Comparison of ENCODE assay signal across 14 cellular contexts in the genomic region with DNA sequence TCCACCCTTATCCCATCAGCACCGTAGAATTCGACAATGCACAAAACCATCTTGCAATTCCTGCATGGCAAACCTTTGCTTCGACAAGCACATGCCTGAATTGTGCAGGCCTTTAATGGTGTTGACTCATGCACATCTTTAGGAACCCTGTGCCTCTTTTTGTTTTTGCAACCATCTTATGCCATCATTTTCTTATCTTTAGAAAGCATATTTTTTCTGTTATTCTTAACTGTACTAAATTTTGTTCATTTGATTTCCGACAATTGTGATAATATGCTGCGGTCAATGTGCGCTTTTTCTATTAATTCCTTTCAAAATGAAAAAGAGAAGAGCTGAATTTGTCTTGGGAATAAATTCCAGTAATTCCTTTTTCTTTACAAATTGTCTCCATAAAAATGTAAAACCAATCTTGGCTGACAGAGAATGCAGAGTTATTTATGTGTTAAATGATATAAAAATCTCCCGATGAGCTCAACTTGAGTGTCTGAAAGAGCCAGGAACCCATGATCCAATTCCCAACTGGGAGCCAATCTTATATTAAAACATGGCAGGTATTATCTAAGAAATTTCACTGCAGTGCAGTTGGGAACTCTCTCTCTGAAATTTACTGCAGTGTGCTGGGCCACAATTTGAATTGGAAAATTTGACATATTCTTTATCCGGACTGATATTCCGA. TPM values are rescaled to one million over a fixed set of nuclear protein-coding genes. Genes with fewer than 3 reads are reported as not detected.
DNase-seq lines count a peak whose midpoint lies in the region; ATAC-seq and TF ChIP-seq lines count a peak whose summit lies in the region.
"Had no signal": no experiment of that assay in that cellular context is flagged by ENCODE, and none has a peak within 500 bp of the region (broad histone marks: within the 10 kb centered on the region; RNA-seq: fewer than 3 reads in every experiment).

No MANE protein-coding gene starts in this region.

- H4K91ac ChIP-seq in H9 (ENCODE audit: insufficient read length, low read depth, low read length): no peak overlapping the region

- H3K4ac ChIP-seq in H9 (ENCODE audit: low read depth, low read length): no peak overlapping the region

- no peak for ATAC-seq in heart right ventricle
- no peak for ATAC-seq in GM18498 (IDR thresholded peaks at IDR 0.05; ENCODE audit: unreplicated experiment)
- ATAC-seq: left colon had no signal

- H4K20me1 ChIP-seq in H9 (ENCODE audit: control insufficient read depth, insufficient read depth, insufficient read length): no peaks in the 10 kb centered on the region

- TF ChIP-seq CTCF in left ventricle myocardium inferior (IDR thresholded peaks at IDR 0.05; ENCODE audit: borderline replicate concordance): no peak
- TF ChIP-seq CTCF in heart right ventricle (IDR thresholded peaks at IDR 0.05): no peak
- TF ChIP-seq CTCF in vagina (IDR thresholded peaks at IDR 0.05): no peak
- no peak for TF ChIP-seq CTCF in H9 (conservative IDR thresholded peaks at IDR 0.05)

- no peak for TF ChIP-seq POLR2A in vagina (IDR thresholded peaks at IDR 0.05)

- 88 to 91% methylated on average over 9 of the region's 9 CpGs for WGBS in heart right ventricle, 2 donors
- no CpG with 5 or more reads among the region's 9 CpGs for WGBS in H9 (ENCODE audit: extremely low coverage, insufficient read length, low lambda C conversion rate)

- no peaks in the 10 kb centered on the region for H3K27me3 Mint-ChIP-seq in activated T-helper 2 cell treated with anti-CD3 and anti-CD28 coated beads, Interferon-gamma antibody, Interleukin-2, Interleukin-4, amounts not matched to agents 10 μg/mL and 5 μg/mL and 100 μg/mL, durations not matched to agents 14 hours and 24 hours and 36 hours (ENCODE audit: low read depth)
- H3K27me3 Mint-ChIP-seq in H9 (ENCODE audit: low read depth): no peaks in the 10 kb centered on the region

- H3K36me3 ChIP-seq in left ventricle myocardium inferior (no peaks in the 10 kb centered on the region), heart right ventricle (no peaks in the 10 kb centered on the region), vagina (no peaks in the 10 kb centered on the region)
- H3K36me3 ChIP-seq: BE2C had no signal

- intact Hi-C loops in left ventricle myocardium inferior (cut with micrococcal nuclease): no loop called here
- intact Hi-C loops in heart right ventricle (cut with DNase I): loop anchor here in 2 of 10 donors (10.0 kb wide), 1 partner anchor 74 kb away; no protein-coding TSS in a partner anchor
- intact Hi-C loops in activated T-helper 2 cell treated with anti-CD3 and anti-CD28 coated beads, Interferon-gamma antibody, Interleukin-2, Interleukin-4, amounts not matched to agents 10 μg/mL and 5 μg/mL and 100 μg/mL, durations not matched to agents 14 hours and 24 hours and 36 hours (cut with micrococcal nuclease): no loop called here
- intact Hi-C loops in vagina (cut with DNase I): no loop called here

- H3K23me2 ChIP-seq in H9 (ENCODE audit: insufficient read length, low read depth, low read length, poor library complexity, severe bottlenecking): no peaks in the 10 kb centered on the region

- no peak overlapping the region for H3K23ac ChIP-seq in H9 (ENCODE audit: insufficient read length, low read depth, low read length)

- H2BK15ac ChIP-seq in H9 (ENCODE audit: low read depth, low read length): no peak overlapping the region

- H4K8ac ChIP-seq in H9 (replicated peaks; ENCODE audit: insufficient read length, low read depth, low read length): no peak overlapping the region

- no peak overlapping the region for H3T11ph ChIP-seq in H9 (ENCODE audit: low read length)

- H2BK12ac ChIP-seq in H9 (ENCODE audit: insufficient read length, low read depth, low read length): no peak overlapping the region

- no peaks in the 10 kb centered on the region for H3K27me3 ChIP-seq in left ventricle myocardium inferior (ENCODE audit: low read depth)
- no peaks in the 10 kb centered on the region for H3K27me3 ChIP-seq in heart right ventricle
- no peaks in the 10 kb centered on the region for H3K27me3 ChIP-seq in vagina
- no peaks in the 10 kb centered on the region for H3K27me3 ChIP-seq in H9 (ENCODE audit: insufficient read depth, low read length)
- H3K27me3 ChIP-seq: BE2C, SJSA1 had no signal

- H3K4me1 ChIP-seq in left ventricle myocardium inferior: no peaks in the 10 kb centered on the region
- H3K4me1 ChIP-seq in heart right ventricle: peaks cover 0 to 27% (median 0%) of the 10 kb centered on the region in 9 donors
- H3K4me1 ChIP-seq in vagina: peaks cover 26% of the 10 kb centered on the region
- no peaks in the 10 kb centered on the region for H3K4me1 ChIP-seq in H9 (ENCODE audit: insufficient read depth, low read length)
- H3K4me1 ChIP-seq: BE2C had no signal

- H2BK5ac ChIP-seq in H9 (ENCODE audit: insufficient read length, low read length): no peak overlapping the region

- H3K79me1 ChIP-seq in H9 (ENCODE audit: insufficient read depth, low read depth, low read length, poor library complexity, severe bottlenecking): no peaks in the 10 kb centered on the region

- no peaks in the 10 kb centered on the region for H3K9me3 Mint-ChIP-seq in activated T-helper 2 cell treated with anti-CD3 and anti-CD28 coated beads, Interferon-gamma antibody, Interleukin-2, Interleukin-4, amounts not matched to agents 10 μg/mL and 5 μg/mL and 100 μg/mL, durations not matched to agents 14 hours and 24 hours and 36 hours
- H3K9me3 Mint-ChIP-seq in H9: no peaks in the 10 kb centered on the region

- no peak overlapping the region for H3K9ac ChIP-seq in H9 (ENCODE audit: extremely low read depth, insufficient read length, low read length)
- H3K9ac ChIP-seq: KMS-11 had no signal

- H3K14ac ChIP-seq in H9 (ENCODE audit: insufficient read depth, low read length): no peak overlapping the region

- H3K4me3 ChIP-seq in left ventricle myocardium inferior (peak overlapping the region; percentile 45), heart right ventricle (peak overlapping the region in 4 of 10 donors; percentile 18 to 28 (median 24)), vagina (no peak overlapping the region)
- H3K4me3 ChIP-seq: SJSA1 had no signal

- H3K4me2 ChIP-seq in H9 (ENCODE audit: insufficient read depth, insufficient read length, low read length): no peak overlapping the region
- H3K4me2 ChIP-seq: KMS-11 had no signal

- no peak overlapping the region for H3K18ac ChIP-seq in H9 (ENCODE audit: insufficient read length, low read depth, low read length)

- H3K4me1 Mint-ChIP-seq in activated T-helper 2 cell treated with anti-CD3 and anti-CD28 coated beads, Interferon-gamma antibody, Interleukin-2, Interleukin-4, amounts not matched to agents 10 μg/mL and 5 μg/mL and 100 μg/mL, durations not matched to agents 14 hours and 24 hours and 36 hours (ENCODE audit: low read depth): peaks cover 47% of the 10 kb centered on the region
- H3K4me1 Mint-ChIP-seq in H9: no peaks in the 10 kb centered on the region

- peak overlapping the region; percentile 67 for H3K4me3 Mint-ChIP-seq in activated T-helper 2 cell treated with anti-CD3 and anti-CD28 coated beads, Interferon-gamma antibody, Interleukin-2, Interleukin-4, amounts not matched to agents 10 μg/mL and 5 μg/mL and 100 μg/mL, durations not matched to agents 14 hours and 24 hours and 36 hours (ENCODE audit: low read depth)
- H3K4me3 Mint-ChIP-seq in H9: no peak overlapping the region

- no peak overlapping the region for H2BK120ac ChIP-seq in H9 (ENCODE audit: low read depth, low read length, poor library complexity, severe bottlenecking)

- H3K9me3 ChIP-seq in left ventricle myocardium inferior (replicated peaks) (no peaks in the 10 kb centered on the region), heart right ventricle (no peaks in the 10 kb centered on the region), vagina (no peaks in the 10 kb centered on the region), H9 (ENCODE audit: control insufficient read depth, low read depth, low read length) (no peaks in the 10 kb centered on the region)
- H3K9me3 ChIP-seq: BE2C, SJSA1 had no signal

- in situ Hi-C loops in G401 (cut with HindIII; ENCODE audit: low sequenced_read_pairs): no loop called here

- no peak overlapping the region for H4K5ac ChIP-seq in H9 (ENCODE audit: insufficient read length, low read depth, low read length)

- no peak overlapping the region for H2AFZ ChIP-seq in H9 (ENCODE audit: low read length)

- H3K36me3 Mint-ChIP-seq in activated T-helper 2 cell treated with anti-CD3 and anti-CD28 coated beads, Interferon-gamma antibody, Interleukin-2, Interleukin-4, amounts not matched to agents 10 μg/mL and 5 μg/mL and 100 μg/mL, durations not matched to agents 14 hours and 24 hours and 36 hours (ENCODE audit: low read depth): peaks cover 2% of the 10 kb centered on the region
- no peaks in the 10 kb centered on the region for H3K36me3 Mint-ChIP-seq in H9 (ENCODE audit: insufficient read depth in 1 of 3, low read depth in 3 of 3)

- DNase-seq in left ventricle myocardium inferior: no peak
- no peak for DNase-seq in heart right ventricle
- no peak for DNase-seq in activated T-helper 2 cell treated with anti-CD3 and anti-CD28 coated beads, Interferon-gamma antibody, Interleukin-2, Interleukin-4, amounts not matched to agents 10 μg/mL and 5 μg/mL and 100 μg/mL, durations not matched to agents 14 hours and 24 hours and 36 hours (ENCODE audit: low spot score)
- peak; percentile 37 to 89 for DNase-seq in lung microvascular endothelial cell (ENCODE audit: low read depth in 2 of 2)
- no peak for DNase-seq in vagina (ENCODE audit: extremely low spot score in 2 of 2)
- no peak for DNase-seq in H9
- DNase-seq in G401 (ENCODE audit: low spot score): no peak
- DNase-seq: activated CD4-positive, alpha-beta T cell treated with anti-CD3 and anti-CD28 coated beads for 48 hours; BE2C; left colon; NCI-H2029 treated with DMSO at 0.1 percent for 48 hours had no signal

- H3K27ac ChIP-seq in left ventricle myocardium inferior (replicated peaks): peak overlapping the region; percentile 50
- peak overlapping the region in 5 of 10 donors; percentile 43 to 79 (median 52) for H3K27ac ChIP-seq in heart right ventricle
- peak overlapping the region; percentile 61 for H3K27ac ChIP-seq in vagina
- no peak overlapping the region for H3K27ac ChIP-seq in H9 (ENCODE audit: insufficient read length, low read depth, low read length)
- H3K27ac ChIP-seq: KMS-11, SJSA1 had no signal

- no peaks in the 10 kb centered on the region for H3K79me2 ChIP-seq in H9 (ENCODE audit: insufficient read depth, low read length)

- H2BK20ac ChIP-seq in H9 (ENCODE audit: low read depth, low read length, poor library complexity, severe bottlenecking): no peak overlapping the region

- peak overlapping the region; percentile 70 for H3K27ac Mint-ChIP-seq in activated T-helper 2 cell treated with anti-CD3 and anti-CD28 coated beads, Interferon-gamma antibody, Interleukin-2, Interleukin-4, amounts not matched to agents 10 μg/mL and 5 μg/mL and 100 μg/mL, durations not matched to agents 14 hours and 24 hours and 36 hours
- no peak overlapping the region for H3K27ac Mint-ChIP-seq in H9

- no peak overlapping the region for H2AK5ac ChIP-seq in H9 (ENCODE audit: insufficient read length, low read length)

- no peak overlapping the region for H3K56ac ChIP-seq in H9 (ENCODE audit: insufficient read length, low read depth, low read length)

RNA-seq across cellular contexts. Expression of a gene that starts 20.2 kb away (rescaled TPM):
- 15.9 TPM for total RNA-seq in left ventricle myocardium inferior
- 10 to 100 TPM; 14.5 to 32.4 (median 21.7) TPM for total RNA-seq in heart right ventricle
- polyA plus RNA-seq in heart right ventricle: 10 to 100 TPM in 1 of 2 donors, 1 to 10 TPM in 1; 8.5 to 11.0 TPM
- 34.7 and 37.6 TPM in 2 replicates for total RNA-seq in activated T-helper 2 cell treated with anti-CD3 and anti-CD28 coated beads, Interferon-gamma antibody, Interleukin-2, Interleukin-4, amounts not matched to agents 10 μg/mL and 5 μg/mL and 100 μg/mL, durations not matched to agents 14 hours and 24 hours and 36 hours
- total RNA-seq in lung microvascular endothelial cell: 94.1 and 127 TPM in 2 replicates
- total RNA-seq in vagina: 72.4 TPM
- 27.4 and 28.8 TPM in 2 replicates for total RNA-seq in H9 (2021)
- 13.9 and 26.2 TPM in 2 replicates for total RNA-seq in G401 (2014; rRNA removed; shearing (Covaris generic))

Comparison
In these comparisons a context has a peak if more than half of its experiments do, and no peak if none do; other contexts are left out.
1. DNase-seq: peak in lung microvascular endothelial cell (2 of 2); none in left ventricle myocardium inferior (single experiment), heart right ventricle (0 of 2), activated T-helper 2 cell treated with anti-CD3 and anti-CD28 coated beads, Interferon-gamma antibody, Interleukin-2, Interleukin-4, amounts not matched to agents 10 μg/mL and 5 μg/mL and 100 μg/mL, durations not matched to agents 14 hours and 24 hours and 36 hours (single experiment), vagina (0 of 2), H9 (single experiment) and G401 (single experiment).